8 cellular contexts compared by ENCODE assay signal in genomic region chr1:197180252-197180878, GRCh38. TPM values are rescaled to one million over a fixed set of nuclear protein-coding genes. Genes with fewer than 3 reads are reported as not detected.
DNase-seq lines count a peak whose midpoint lies in the region; ATAC-seq and TF ChIP-seq lines count a peak whose summit lies in the region.

No MANE protein-coding gene starts in this region.

- H3K36me3 ChIP-seq in WERI-Rb-1 (peaks cover 45% of the 10 kb centered on the region), right atrium auricular region (peaks cover 37% of the 10 kb centered on the region)

- no peak overlapping the region for H3K4me3 ChIP-seq in WERI-Rb-1 (ENCODE audit: low read depth, low read length)
- H3K4me3 ChIP-seq in right atrium auricular region = no peak overlapping the region

- no peak overlapping the region for H3K4me3 Mint-ChIP-seq in stimulated activated naive B cell treated with anti-CD40 and anti-IgM and Interleukin-4, amounts not matched to agents 10 μg/mL and 1 μg/mL and 100 μg/mL, for 72 hours
- H3K4me3 Mint-ChIP-seq in activated CD4-positive, alpha-beta T cell treated with anti-CD3 and anti-CD28 coated beads, Interleukin-2, amount 10 ng/mL, durations not matched to agents 24 days and 14 days = no peak overlapping the region

- ATAC-seq in HG02852 (IDR thresholded peaks at IDR 0.05; ENCODE audit: unreplicated experiment) = peak; percentile 39
- ATAC-seq in stimulated activated naive B cell treated with anti-CD40 and anti-IgM and Interleukin-4, amounts not matched to agents 10 μg/mL and 1 μg/mL and 100 μg/mL, for 72 hours (replicated peaks) = peak; percentile 64 to 69

- peaks cover 2 to 15% of the 10 kb centered on the region in 2 donors for H3K4me1 Mint-ChIP-seq in stimulated activated naive B cell treated with anti-CD40 and anti-IgM and Interleukin-4, amounts not matched to agents 10 μg/mL and 1 μg/mL and 100 μg/mL, for 72 hours
- peaks cover 2% of the 10 kb centered on the region for H3K4me1 Mint-ChIP-seq in activated CD4-positive, alpha-beta T cell treated with anti-CD3 and anti-CD28 coated beads, Interleukin-2, amount 10 ng/mL, durations not matched to agents 24 days and 14 days

- in situ Hi-C loops in GM13977 (cut with MboI; ENCODE audit: low pct_unique_long_range_greater_than_20kb, low sequenced_read_pairs, unreplicated experiment) = loop anchor here (25.0 kb wide), 1 partner anchor 157 kb away; no protein-coding TSS in a partner anchor

- H3K9me3 Mint-ChIP-seq in stimulated activated naive B cell treated with anti-CD40 and anti-IgM and Interleukin-4, amounts not matched to agents 10 μg/mL and 1 μg/mL and 100 μg/mL, for 72 hours = no peaks in the 10 kb centered on the region
- H3K9me3 Mint-ChIP-seq in activated CD4-positive, alpha-beta T cell treated with anti-CD3 and anti-CD28 coated beads, Interleukin-2, amount 10 ng/mL, durations not matched to agents 24 days and 14 days = no peaks in the 10 kb centered on the region

- TF ChIP-seq CTCF in AG09319 (IDR thresholded peaks at IDR 0.05; ENCODE audit: low read depth, low read length) (peak; percentile 60), GM13977 (IDR thresholded peaks at IDR 0.05; ENCODE audit: extremely low read depth, insufficient read depth, missing control alignments) (peak; percentile 59), WERI-Rb-1 (IDR thresholded peaks at IDR 0.05; ENCODE audit: low read depth, low read length) (peak; percentile 69), right atrium auricular region (IDR thresholded peaks at IDR 0.05) (peak; percentile 39 to 71)

- intact Hi-C loops in activated CD4-positive, alpha-beta T cell treated with anti-CD3 and anti-CD28 coated beads, Interleukin-2, amount 10 ng/mL, durations not matched to agents 24 days and 14 days (cut with micrococcal nuclease) = loop anchor here (1.0 to 2.0 kb wide), 2 partner anchors 154 to 177 kb away; no protein-coding TSS in a partner anchor

- no peak for DNase-seq in AG09319 (ENCODE audit: extremely low read depth, low read depth)
- no peak for DNase-seq in GM13977 (ENCODE audit: low spot score)
- peak; percentile 9 for DNase-seq in NCI-H146 treated with DMSO at 0.1 percent for 48 hours (lab: John Stamatoyannopoulos, UW; ENCODE audit: unreplicated experiment)
- no peak for DNase-seq in WERI-Rb-1
- no peak for DNase-seq in right atrium auricular region (ENCODE audit: low spot score)
- no peak for DNase-seq in stimulated activated naive B cell treated with anti-CD40 and anti-IgM and Interleukin-4, amounts not matched to agents 10 μg/mL and 1 μg/mL and 100 μg/mL, for 72 hours
- DNase-seq in activated CD4-positive, alpha-beta T cell treated with anti-CD3 and anti-CD28 coated beads, Interleukin-2, amount 10 ng/mL, durations not matched to agents 24 days and 14 days = no peak

- H3K27me3 Mint-ChIP-seq in stimulated activated naive B cell treated with anti-CD40 and anti-IgM and Interleukin-4, amounts not matched to agents 10 μg/mL and 1 μg/mL and 100 μg/mL, for 72 hours = no peaks in the 10 kb centered on the region
- H3K27me3 Mint-ChIP-seq in activated CD4-positive, alpha-beta T cell treated with anti-CD3 and anti-CD28 coated beads, Interleukin-2, amount 10 ng/mL, durations not matched to agents 24 days and 14 days = no peaks in the 10 kb centered on the region

- no peaks in the 10 kb centered on the region for H3K4me1 ChIP-seq in right atrium auricular region

- H3K27ac Mint-ChIP-seq in stimulated activated naive B cell treated with anti-CD40 and anti-IgM and Interleukin-4, amounts not matched to agents 10 μg/mL and 1 μg/mL and 100 μg/mL, for 72 hours = no peak overlapping the region
- no peak overlapping the region for H3K27ac Mint-ChIP-seq in activated CD4-positive, alpha-beta T cell treated with anti-CD3 and anti-CD28 coated beads, Interleukin-2, amount 10 ng/mL, durations not matched to agents 24 days and 14 days

- peaks cover 12 to 20% of the 10 kb centered on the region in 2 donors for H3K36me3 Mint-ChIP-seq in stimulated activated naive B cell treated with anti-CD40 and anti-IgM and Interleukin-4, amounts not matched to agents 10 μg/mL and 1 μg/mL and 100 μg/mL, for 72 hours
- peaks cover 19% of the 10 kb centered on the region for H3K36me3 Mint-ChIP-seq in activated CD4-positive, alpha-beta T cell treated with anti-CD3 and anti-CD28 coated beads, Interleukin-2, amount 10 ng/mL, durations not matched to agents 24 days and 14 days (ENCODE audit: low read depth)

- no peaks in the 10 kb centered on the region for H3K27me3 ChIP-seq in WERI-Rb-1 (ENCODE audit: insufficient read depth, low read depth, severe bottlenecking)
- no peaks in the 10 kb centered on the region for H3K27me3 ChIP-seq in right atrium auricular region

- H3K9me3 ChIP-seq in WERI-Rb-1 (ENCODE audit: severe bottlenecking) (no peaks in the 10 kb centered on the region), right atrium auricular region (no peaks in the 10 kb centered on the region)

- H3K27ac ChIP-seq in WERI-Rb-1 (no peak overlapping the region), right atrium auricular region (no peak overlapping the region)

RNA-seq across cellular contexts. Expression of gene ZBTB41, which starts 20.7 kb away (rescaled TPM):
- 1 to 10 TPM; 5.9 to 8.0 TPM for total RNA-seq in right atrium auricular region
- total RNA-seq in activated CD4-positive, alpha-beta T cell treated with anti-CD3 and anti-CD28 coated beads, Interleukin-2, amount 10 ng/mL, durations not matched to agents 24 days and 14 days = 4.7 and 5.1 TPM in 2 replicates

RNA-seq across cellular contexts. Expression of gene ASPM, which starts 33.9 kb away (rescaled TPM):
- total RNA-seq in right atrium auricular region = 1 to 10 TPM in 1 of 2 donors, under 1 TPM in 1; 0.20 to 2.4 TPM
- total RNA-seq in activated CD4-positive, alpha-beta T cell treated with anti-CD3 and anti-CD28 coated beads, Interleukin-2, amount 10 ng/mL, durations not matched to agents 24 days and 14 days = 29.1 TPM in 2 replicates
